ENCODE assay signal across 1 cellular context in genomic region chr14:94482132-94483070, GRCh38.
TF ChIP-seq lines count a peak whose summit lies in the region.
"Not testable (repeated sequence)": the region's sequence is repeated elsewhere in the genome, so short reads cannot be mapped to it uniquely, and the experiment has no call there.

No MANE protein-coding gene starts in this region.

TF ChIP-seq in HepG2, 621 proteins besides CTCF, POLR2A, EP300 and RAD21 (continued from another document):
- TF ChIP-seq, protein P1, sequence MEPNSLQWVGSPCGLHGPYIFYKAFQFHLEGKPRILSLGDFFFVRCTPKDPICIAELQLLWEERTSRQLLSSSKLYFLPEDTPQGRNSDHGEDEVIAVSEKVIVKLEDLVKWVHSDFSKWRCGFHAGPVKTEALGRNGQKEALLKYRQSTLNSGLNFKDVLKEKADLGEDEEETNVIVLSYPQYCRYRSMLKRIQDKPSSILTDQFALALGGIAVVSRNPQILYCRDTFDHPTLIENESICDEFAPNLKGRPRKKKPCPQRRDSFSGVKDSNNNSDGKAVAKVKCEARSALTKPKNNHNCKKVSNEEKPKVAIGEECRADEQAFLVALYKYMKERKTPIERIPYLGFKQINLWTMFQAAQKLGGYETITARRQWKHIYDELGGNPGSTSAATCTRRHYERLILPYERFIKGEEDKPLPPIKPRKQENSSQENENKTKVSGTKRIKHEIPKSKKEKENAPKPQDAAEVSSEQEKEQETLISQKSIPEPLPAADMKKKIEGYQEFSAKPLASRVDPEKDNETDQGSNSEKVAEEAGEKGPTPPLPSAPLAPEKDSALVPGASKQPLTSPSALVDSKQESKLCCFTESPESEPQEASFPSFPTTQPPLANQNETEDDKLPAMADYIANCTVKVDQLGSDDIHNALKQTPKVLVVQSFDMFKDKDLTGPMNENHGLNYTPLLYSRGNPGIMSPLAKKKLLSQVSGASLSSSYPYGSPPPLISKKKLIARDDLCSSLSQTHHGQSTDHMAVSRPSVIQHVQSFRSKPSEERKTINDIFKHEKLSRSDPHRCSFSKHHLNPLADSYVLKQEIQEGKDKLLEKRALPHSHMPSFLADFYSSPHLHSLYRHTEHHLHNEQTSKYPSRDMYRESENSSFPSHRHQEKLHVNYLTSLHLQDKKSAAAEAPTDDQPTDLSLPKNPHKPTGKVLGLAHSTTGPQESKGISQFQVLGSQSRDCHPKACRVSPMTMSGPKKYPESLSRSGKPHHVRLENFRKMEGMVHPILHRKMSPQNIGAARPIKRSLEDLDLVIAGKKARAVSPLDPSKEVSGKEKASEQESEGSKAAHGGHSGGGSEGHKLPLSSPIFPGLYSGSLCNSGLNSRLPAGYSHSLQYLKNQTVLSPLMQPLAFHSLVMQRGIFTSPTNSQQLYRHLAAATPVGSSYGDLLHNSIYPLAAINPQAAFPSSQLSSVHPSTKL (CRISPR knock-in tag; IDR thresholded peaks at IDR 0.05), result peak; percentile 78
- TF ChIP-seq FOXP1, CREB1 (IDR thresholded peaks at IDR 0.05): not testable (repeated sequence)
- TF ChIP-seq FOXP1 (CRISPR knock-in tag; IDR thresholded peaks at IDR 0.05) (peak; percentile 48), ZNF567 (CRISPR knock-in tag; IDR thresholded peaks at IDR 0.05; ENCODE audit: borderline replicate concordance) (0 out of 2 replicates have a peak, but pooled peaks have one; percentile 57), CREB1 (CRISPR knock-in tag; IDR thresholded peaks at IDR 0.05) (peak; percentile 60), IKZF5 (CRISPR knock-in tag; IDR thresholded peaks at IDR 0.05) (peak; percentile 65), MAX (IDR thresholded peaks at IDR 0.05) (peak; percentile 23; the same call in 1 of the 2 replicates), ZNF543 (CRISPR knock-in tag; IDR thresholded peaks at IDR 0.05) (peak; percentile 69; the same call in 1 of the 2 replicates), SP4 (CRISPR knock-in tag; IDR thresholded peaks at IDR 0.05) (0 out of 2 replicates have a peak, but pooled peaks have one; percentile 8), ZNF574 (CRISPR knock-in tag; IDR thresholded peaks at IDR 0.05) (peak; percentile 26; the same call in 1 of the 2 replicates), NAIF1 (CRISPR knock-in tag; IDR thresholded peaks at IDR 0.05; ENCODE audit: borderline replicate concordance) (peak; percentile 81; the same call in 1 of the 2 replicates), ZSCAN9 (CRISPR knock-in tag; IDR thresholded peaks at IDR 0.05; ENCODE audit: borderline replicate concordance) (peak; percentile 20; the same call in 1 of the 2 replicates), HMGXB4 (CRISPR knock-in tag; IDR thresholded peaks at IDR 0.05; ENCODE audit: borderline replicate concordance in 1 of 2, low read depth in 1 of 2) (0 out of 4 replicates have a peak, but pooled peaks of 1 of the 2 experiments have one; percentile 4), MIER3 (CRISPR knock-in tag; IDR thresholded peaks at IDR 0.05; ENCODE audit: borderline replicate concordance) (peak; percentile 43; the same call in 1 of the 2 replicates), MLX (CRISPR knock-in tag; IDR thresholded peaks at IDR 0.05) (peak; percentile 89), NR2F1 (CRISPR knock-in tag; IDR thresholded peaks at IDR 0.05) (0 out of 4 replicates have a peak, but pooled peaks of 1 of the 2 experiments have one; percentile 21), POGZ (CRISPR knock-in tag; IDR thresholded peaks at IDR 0.05) (peak; percentile 67; the same call in 1 of the 2 replicates), ZGPAT (CRISPR knock-in tag; IDR thresholded peaks at IDR 0.05) (peak; percentile 58; the same call in 1 of the 2 replicates), ZNF337 (CRISPR knock-in tag; IDR thresholded peaks at IDR 0.05; ENCODE audit: borderline replicate concordance, low read depth) (0 out of 2 replicates have a peak, but pooled peaks have one; percentile 14), PPARG (CRISPR knock-in tag; conservative IDR thresholded peaks at IDR 0.05) (peak; percentile 98), KDM6A (CRISPR knock-in tag; IDR thresholded peaks at IDR 0.05; ENCODE audit: low read depth) (0 out of 2 replicates have a peak, but pooled peaks have one; percentile 34), BRF2 (CRISPR knock-in tag; IDR thresholded peaks at IDR 0.05) (0 out of 2 replicates have a peak, but pooled peaks have one; percentile 32)
- TF ChIP-seq, protein P2, sequence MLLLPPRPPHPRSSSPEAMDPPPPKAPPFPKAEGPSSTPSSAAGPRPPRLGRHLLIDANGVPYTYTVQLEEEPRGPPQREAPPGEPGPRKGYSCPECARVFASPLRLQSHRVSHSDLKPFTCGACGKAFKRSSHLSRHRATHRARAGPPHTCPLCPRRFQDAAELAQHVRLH (CRISPR knock-in tag; IDR thresholded peaks at IDR 0.05; ENCODE audit: borderline replicate concordance, low read depth), result 0 out of 2 replicates have a peak, but pooled peaks have one; percentile 29
